Comparison of ENCODE assay signal across 17 cellular contexts in the genomic region with DNA sequence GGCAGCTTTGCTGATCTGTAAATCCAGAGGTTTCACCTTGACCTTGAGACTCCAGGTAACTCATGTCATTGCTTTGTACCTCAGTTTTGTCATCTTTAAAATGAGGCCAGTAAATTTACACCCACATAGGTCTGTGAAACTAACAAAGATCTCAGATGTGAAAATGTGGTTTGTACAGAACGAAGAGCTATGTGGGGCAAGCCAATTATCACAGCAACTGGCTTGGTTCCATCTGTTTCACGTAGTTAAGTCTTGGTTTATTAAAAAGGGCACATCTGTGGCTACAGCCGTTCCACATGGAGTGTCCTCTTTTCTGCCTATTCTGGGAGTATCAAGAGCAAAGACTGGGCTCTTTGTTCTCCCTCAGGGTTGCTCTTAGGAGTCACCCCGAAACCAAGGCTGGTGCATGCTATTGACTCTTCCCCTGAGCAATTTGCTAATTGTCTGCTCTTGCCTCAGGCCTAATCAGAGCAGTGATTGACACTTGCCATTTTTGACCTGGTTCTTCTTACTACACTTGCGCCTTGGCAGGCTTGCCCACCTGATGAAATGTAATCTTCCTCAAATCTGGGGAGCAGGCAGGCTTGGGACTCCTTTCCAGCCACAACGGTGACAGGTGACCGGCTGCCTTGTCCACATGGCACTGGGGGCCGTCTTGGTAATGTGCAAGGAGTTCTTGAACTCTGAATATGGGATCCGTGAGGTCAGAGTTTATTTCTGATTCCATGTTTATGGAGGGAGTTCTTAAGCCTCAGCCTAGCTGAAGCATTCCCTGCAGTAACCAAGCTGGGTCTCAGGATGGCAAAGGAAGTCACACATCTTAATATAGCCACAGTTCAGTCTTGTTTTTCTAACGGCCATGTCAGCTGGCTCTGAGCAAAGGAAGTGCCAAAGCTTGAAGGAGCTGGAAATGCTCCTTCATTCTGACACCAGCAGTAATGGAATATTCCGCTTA. TPM values are rescaled to one million over a fixed set of nuclear protein-coding genes. Genes with fewer than 3 reads are reported as not detected.
DNase-seq lines count a peak whose midpoint lies in the region; ATAC-seq and TF ChIP-seq lines count a peak whose summit lies in the region.
"Had no signal": no experiment of that assay in that cellular context is flagged by ENCODE, and none has a peak within 500 bp of the region (broad histone marks: within the 10 kb centered on the region; RNA-seq: fewer than 3 reads in every experiment).

No MANE protein-coding gene starts in this region.

- H3K9me3 ChIP-seq in HAP-1, result no peaks in the 10 kb centered on the region
- H3K9me3 ChIP-seq: adrenal gland, esophagus muscularis mucosa, prostate gland, tibial nerve had no signal

- H3K27ac Mint-ChIP-seq in activated CD4-positive, alpha-beta T cell treated with anti-CD3 and anti-CD28 coated beads, Interleukin-2, amount 10 ng/mL, durations not matched to agents 7 days and 5 days, result no peak overlapping the region

- no peaks in the 10 kb centered on the region for H3K4me1 ChIP-seq in HAP-1
- H3K4me1 ChIP-seq: adrenal gland, esophagus muscularis mucosa, prostate gland, tibial nerve had no signal

- DNase-seq in GM06990 (ENCODE audit: extremely low read depth, insufficient read length), result peak; percentile 78
- peak; percentile 34 for DNase-seq in UCSD-AML1 (lab: John Stamatoyannopoulos, UW; ENCODE audit: unreplicated experiment)
- DNase-seq in pons (ENCODE audit: low spot score), result peak; percentile 20
- DNase-seq in cerebellar cortex (ENCODE audit: low spot score), result no peak
- no peak for DNase-seq in GDM1 (lab: John Stamatoyannopoulos, UW)
- no peak for DNase-seq in activated CD4-positive, alpha-beta T cell treated with anti-CD3 and anti-CD28 coated beads, Interleukin-2, amount 10 ng/mL, durations not matched to agents 7 days and 5 days
- DNase-seq in HAP-1 (ENCODE audit: low spot score in 2 of 2), result no peak
- DNase-seq: activated CD4-positive, CD25-positive, alpha-beta regulatory T cell; EL; left cardiac atrium; OCI-M1 had no signal

- CTCF ChIA-PET in activated CD4-positive, alpha-beta T cell treated with anti-CD3 and anti-CD28 coated beads, Interleukin-2, amount 10 ng/mL, durations not matched to agents 7 days and 5 days (lab: Charles Lee), result interaction anchor here (0.6 to 2.1 kb wide), 2 partner anchors 14 to 92 kb away, joined by 6 read pairs; no protein-coding TSS in a partner anchor

- peaks cover 8% of the 10 kb centered on the region for H3K27me3 Mint-ChIP-seq in activated CD4-positive, alpha-beta T cell treated with anti-CD3 and anti-CD28 coated beads, Interleukin-2, amount 10 ng/mL, durations not matched to agents 7 days and 5 days

- H3K36me3 ChIP-seq in GM06990 (ENCODE audit: control insufficient read depth, insufficient read depth, low read length) (no peaks in the 10 kb centered on the region), HAP-1 (replicated peaks) (no peaks in the 10 kb centered on the region)
- H3K36me3 ChIP-seq: adrenal gland, prostate gland had no signal

- H3K4me1 Mint-ChIP-seq in activated CD4-positive, alpha-beta T cell treated with anti-CD3 and anti-CD28 coated beads, Interleukin-2, amount 10 ng/mL, durations not matched to agents 7 days and 5 days, result peaks cover 1% of the 10 kb centered on the region

- H3K27me3 ChIP-seq in GM06990 (replicated peaks; ENCODE audit: control insufficient read depth, insufficient read depth, low read length) (no peaks in the 10 kb centered on the region; the same call in 1 of the 2 replicates), HAP-1 (ENCODE audit: low read depth) (peaks cover 8% of the 10 kb centered on the region; the same call in 1 of the 2 replicates)
- H3K27me3 ChIP-seq: adrenal gland, esophagus muscularis mucosa, hepatocyte, tibial nerve had no signal

- peak; percentile 67 for ATAC-seq in GM21390 (IDR thresholded peaks at IDR 0.05; ENCODE audit: unreplicated experiment)

- H3K9me3 Mint-ChIP-seq in activated CD4-positive, alpha-beta T cell treated with anti-CD3 and anti-CD28 coated beads, Interleukin-2, amount 10 ng/mL, durations not matched to agents 7 days and 5 days, result no peaks in the 10 kb centered on the region

- no peak overlapping the region for H3K4me3 Mint-ChIP-seq in activated CD4-positive, alpha-beta T cell treated with anti-CD3 and anti-CD28 coated beads, Interleukin-2, amount 10 ng/mL, durations not matched to agents 7 days and 5 days

- peaks cover 3% of the 10 kb centered on the region for H3K36me3 Mint-ChIP-seq in activated CD4-positive, alpha-beta T cell treated with anti-CD3 and anti-CD28 coated beads, Interleukin-2, amount 10 ng/mL, durations not matched to agents 7 days and 5 days (ENCODE audit: low read depth)

- POLR2A ChIA-PET in activated CD4-positive, alpha-beta T cell treated with anti-CD3 and anti-CD28 coated beads, Interleukin-2, amount 10 ng/mL, durations not matched to agents 7 days and 5 days (lab: Charles Lee), result no interaction called here

- TF ChIP-seq CTCF in GM06990 (IDR thresholded peaks at IDR 0.05; ENCODE audit: insufficient read depth, low read length, poor library complexity, severe bottlenecking), result no peak

- H3K4me3 ChIP-seq in GM06990 (replicated peaks; ENCODE audit: low read depth, low read length), result no peak overlapping the region
- no peak overlapping the region for H3K4me3 ChIP-seq in HAP-1
- H3K4me3 ChIP-seq: adrenal gland, esophagus muscularis mucosa, hepatocyte, prostate gland, tibial nerve had no signal

- in situ Hi-C loops in HAP-1 (cut with MboI; ENCODE audit: low sequenced_read_pairs), result no loop called here

RNA-seq across cellular contexts. Expression of gene EAF1, which starts 40.1 kb away (rescaled TPM):
- 10 to 100 TPM; 30.6 to 32.5 TPM for total RNA-seq in activated CD4-positive, alpha-beta T cell treated with anti-CD3 and anti-CD28 coated beads, Interleukin-2, amount 10 ng/mL, durations not matched to agents 7 days and 5 days

RNA-seq across cellular contexts. Expression of gene METTL6, which starts 40.2 kb away (rescaled TPM):
- 10 to 100 TPM; 15.8 to 19.4 TPM for total RNA-seq in activated CD4-positive, alpha-beta T cell treated with anti-CD3 and anti-CD28 coated beads, Interleukin-2, amount 10 ng/mL, durations not matched to agents 7 days and 5 days

RNA-seq across cellular contexts. Expression of gene COLQ, which starts 54.0 kb away (rescaled TPM):
- 1 to 10 TPM; 3.3 to 4.3 TPM for total RNA-seq in activated CD4-positive, alpha-beta T cell treated with anti-CD3 and anti-CD28 coated beads, Interleukin-2, amount 10 ng/mL, durations not matched to agents 7 days and 5 days

Comparison
In these comparisons a context has a peak if more than half of its experiments do, and no peak if none do; other contexts are left out.
1. DNase-seq: peak in GM06990 (single experiment), UCSD-AML1 (single experiment) and pons (single experiment); none in cerebellar cortex (single experiment), GDM1 (single experiment), activated CD4-positive, alpha-beta T cell treated with anti-CD3 and anti-CD28 coated beads, Interleukin-2, amount 10 ng/mL, durations not matched to agents 7 days and 5 days (single experiment) and HAP-1 (0 of 2).